Comparison of ENCODE assay signal across 1 cellular context in the genomic region with DNA sequence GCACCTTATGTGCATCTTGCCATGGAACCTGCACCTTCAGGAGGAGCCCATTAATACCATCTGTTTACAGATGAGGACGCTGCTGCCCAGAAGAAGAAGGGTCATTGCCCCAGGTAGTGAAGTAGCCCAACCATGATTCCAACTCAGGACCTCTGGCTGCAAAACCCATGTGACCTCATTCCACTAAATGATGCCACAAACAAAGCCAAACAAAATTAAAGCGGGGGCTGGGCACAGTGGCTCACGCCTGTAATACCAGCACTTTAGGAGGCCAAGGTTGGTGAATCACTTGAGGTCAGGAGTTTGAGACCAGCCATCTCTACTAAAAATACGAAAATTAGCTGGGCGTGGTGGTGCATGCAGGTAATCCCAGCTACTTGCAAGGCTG.
TF ChIP-seq lines count a peak whose summit lies in the region.

No MANE protein-coding gene starts in this region.

TF ChIP-seq in GM23338, 12 proteins besides CTCF, POLR2A, EP300 and RAD21 (continued from another document):
- no peak for TF ChIP-seq JUNB (IDR thresholded peaks at IDR 0.05; ENCODE audit: unreplicated experiment)
- TF ChIP-seq ZNF331 (CRISPR knock-in tag; IDR thresholded peaks at IDR 0.05; ENCODE audit: low read depth), result no peak
- no peak for TF ChIP-seq POLR2AphosphoS5 (IDR thresholded peaks at IDR 0.05; ENCODE audit: low read depth)
- TF ChIP-seq, protein P1, sequence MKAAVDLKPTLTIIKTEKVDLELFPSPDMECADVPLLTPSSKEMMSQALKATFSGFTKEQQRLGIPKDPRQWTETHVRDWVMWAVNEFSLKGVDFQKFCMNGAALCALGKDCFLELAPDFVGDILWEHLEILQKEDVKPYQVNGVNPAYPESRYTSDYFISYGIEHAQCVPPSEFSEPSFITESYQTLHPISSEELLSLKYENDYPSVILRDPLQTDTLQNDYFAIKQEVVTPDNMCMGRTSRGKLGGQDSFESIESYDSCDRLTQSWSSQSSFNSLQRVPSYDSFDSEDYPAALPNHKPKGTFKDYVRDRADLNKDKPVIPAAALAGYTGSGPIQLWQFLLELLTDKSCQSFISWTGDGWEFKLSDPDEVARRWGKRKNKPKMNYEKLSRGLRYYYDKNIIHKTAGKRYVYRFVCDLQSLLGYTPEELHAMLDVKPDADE (IDR thresholded peaks at IDR 0.05), result no peak
- TF ChIP-seq, protein P2, sequence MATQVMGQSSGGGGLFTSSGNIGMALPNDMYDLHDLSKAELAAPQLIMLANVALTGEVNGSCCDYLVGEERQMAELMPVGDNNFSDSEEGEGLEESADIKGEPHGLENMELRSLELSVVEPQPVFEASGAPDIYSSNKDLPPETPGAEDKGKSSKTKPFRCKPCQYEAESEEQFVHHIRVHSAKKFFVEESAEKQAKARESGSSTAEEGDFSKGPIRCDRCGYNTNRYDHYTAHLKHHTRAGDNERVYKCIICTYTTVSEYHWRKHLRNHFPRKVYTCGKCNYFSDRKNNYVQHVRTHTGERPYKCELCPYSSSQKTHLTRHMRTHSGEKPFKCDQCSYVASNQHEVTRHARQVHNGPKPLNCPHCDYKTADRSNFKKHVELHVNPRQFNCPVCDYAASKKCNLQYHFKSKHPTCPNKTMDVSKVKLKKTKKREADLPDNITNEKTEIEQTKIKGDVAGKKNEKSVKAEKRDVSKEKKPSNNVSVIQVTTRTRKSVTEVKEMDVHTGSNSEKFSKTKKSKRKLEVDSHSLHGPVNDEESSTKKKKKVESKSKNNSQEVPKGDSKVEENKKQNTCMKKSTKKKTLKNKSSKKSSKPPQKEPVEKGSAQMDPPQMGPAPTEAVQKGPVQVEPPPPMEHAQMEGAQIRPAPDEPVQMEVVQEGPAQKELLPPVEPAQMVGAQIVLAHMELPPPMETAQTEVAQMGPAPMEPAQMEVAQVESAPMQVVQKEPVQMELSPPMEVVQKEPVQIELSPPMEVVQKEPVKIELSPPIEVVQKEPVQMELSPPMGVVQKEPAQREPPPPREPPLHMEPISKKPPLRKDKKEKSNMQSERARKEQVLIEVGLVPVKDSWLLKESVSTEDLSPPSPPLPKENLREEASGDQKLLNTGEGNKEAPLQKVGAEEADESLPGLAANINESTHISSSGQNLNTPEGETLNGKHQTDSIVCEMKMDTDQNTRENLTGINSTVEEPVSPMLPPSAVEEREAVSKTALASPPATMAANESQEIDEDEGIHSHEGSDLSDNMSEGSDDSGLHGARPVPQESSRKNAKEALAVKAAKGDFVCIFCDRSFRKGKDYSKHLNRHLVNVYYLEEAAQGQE (IDR thresholded peaks at IDR 0.05; ENCODE audit: unreplicated experiment), result no peak
- no peak for TF ChIP-seq NANOG (IDR thresholded peaks at IDR 0.05; ENCODE audit: borderline replicate concordance)
